Comparison of ENCODE assay signal across 8 cellular contexts in the genomic region with DNA sequence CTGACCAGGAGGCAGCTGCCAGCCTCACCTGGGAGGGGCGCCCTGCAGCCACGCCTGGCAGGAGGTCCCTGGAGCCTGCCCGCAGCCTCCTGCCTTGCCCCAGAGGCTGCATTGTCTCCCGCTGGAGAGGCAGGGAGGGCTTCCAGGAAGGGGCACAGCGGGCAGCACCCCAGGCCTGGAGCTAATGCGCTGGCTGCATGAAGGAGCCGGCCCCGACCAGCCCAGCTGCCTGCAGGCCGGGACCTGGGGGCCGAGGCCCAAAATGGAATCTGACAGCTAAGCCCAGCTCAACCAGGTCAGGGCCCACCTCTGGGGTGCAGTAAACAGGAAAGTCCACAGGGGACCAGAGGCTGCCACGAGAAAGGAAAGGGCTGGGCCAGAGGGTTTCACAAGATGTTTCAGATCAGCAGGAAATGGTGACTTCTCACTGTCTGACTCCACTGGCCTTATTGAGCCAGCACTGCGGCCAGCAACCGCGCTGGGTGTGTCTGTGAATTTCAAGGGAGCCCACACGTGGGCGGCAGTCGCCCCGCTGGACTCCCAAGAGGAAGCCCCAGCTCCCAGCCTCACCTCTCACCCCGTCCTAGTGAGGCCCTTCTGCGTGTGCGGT. TPM values are rescaled to one million over a fixed set of nuclear protein-coding genes. Genes with fewer than 3 reads are reported as not detected.
A peak's percentile ranks its signal among the peaks of the same experiment; 100 is the strongest.
DNase-seq lines count a peak whose midpoint lies in the region; ATAC-seq and TF ChIP-seq lines count a peak whose summit lies in the region.
"Had no signal": no experiment of that assay in that cellular context is flagged by ENCODE, and none has a peak within 500 bp of the region (broad histone marks: within the 10 kb centered on the region; RNA-seq: fewer than 3 reads in every experiment).

No MANE protein-coding gene starts in this region.

- H3K36me3 ChIP-seq in left ventricle myocardium inferior (no peaks in the 10 kb centered on the region), A673 (ENCODE audit: insufficient read depth, low read length, poor library complexity, severe bottlenecking) (no peaks in the 10 kb centered on the region)

- peak; percentile 84 for ATAC-seq in GM21381 (IDR thresholded peaks at IDR 0.05; ENCODE audit: unreplicated experiment)
- ATAC-seq in stimulated activated naive B cell treated with anti-CD40 and anti-IgM and Interleukin-4, amounts not matched to agents 10 μg/mL and 1 μg/mL and 100 μg/mL, for 72 hours (replicated peaks): peak; percentile 53 to 73
- ATAC-seq in GM21576 (IDR thresholded peaks at IDR 0.05; ENCODE audit: unreplicated experiment): no peak

- peak overlapping the region; percentile 40 for H3K4me3 ChIP-seq in left ventricle myocardium inferior
- H3K4me3 ChIP-seq in A673 (ENCODE audit: low read depth, low read length, poor library complexity, severe bottlenecking): no peak overlapping the region
- H3K4me3 ChIP-seq: SJSA1 had no signal

- H3K36me3 Mint-ChIP-seq in stimulated activated naive B cell treated with anti-CD40 and anti-IgM and Interleukin-4, amounts not matched to agents 10 μg/mL and 1 μg/mL and 100 μg/mL, for 72 hours: peaks cover 5 to 10% of the 10 kb centered on the region in 2 donors

- H3K27me3 ChIP-seq in left ventricle myocardium inferior (ENCODE audit: low read depth): no peaks in the 10 kb centered on the region
- H3K27me3 ChIP-seq in A673 (replicated peaks; ENCODE audit: insufficient read depth, low read depth, low read length, poor library complexity): no peaks in the 10 kb centered on the region
- H3K27me3 ChIP-seq: SJSA1 had no signal

- H3K4me1 Mint-ChIP-seq in stimulated activated naive B cell treated with anti-CD40 and anti-IgM and Interleukin-4, amounts not matched to agents 10 μg/mL and 1 μg/mL and 100 μg/mL, for 72 hours: peaks cover 2 to 17% of the 10 kb centered on the region in 2 donors

- CTCF ChIA-PET in A673 (lab: Charles Lee): no interaction called here

- intact Hi-C loops in left ventricle myocardium inferior (cut with micrococcal nuclease) (no loop called here), A673 (cut with micrococcal nuclease; ENCODE audit: unreplicated experiment) (no loop called here)

- H3K9me3 ChIP-seq in left ventricle myocardium inferior (replicated peaks): no peaks in the 10 kb centered on the region
- H3K9me3 ChIP-seq in A673 (ENCODE audit: low read depth, low read length, poor library complexity, severe bottlenecking): no peaks in the 10 kb centered on the region

- H3K4me1 ChIP-seq in left ventricle myocardium inferior: peaks cover 71% of the 10 kb centered on the region
- peaks cover 3% of the 10 kb centered on the region for H3K4me1 ChIP-seq in A673 (ENCODE audit: insufficient read depth, low read length, poor library complexity, severe bottlenecking)

- POLR2A ChIA-PET in A673 (lab: Charles Lee; ENCODE audit: low non-redundant PET): no interaction called here

- H3K27ac ChIP-seq in left ventricle myocardium inferior (replicated peaks) (peak overlapping the region; percentile 92), A673 (ENCODE audit: low read depth, low read length, poor library complexity, severe bottlenecking) (no peak overlapping the region)
- H3K27ac ChIP-seq: SJSA1 had no signal

- peaks cover 0 to 5% of the 10 kb centered on the region in 2 donors for H3K27me3 Mint-ChIP-seq in stimulated activated naive B cell treated with anti-CD40 and anti-IgM and Interleukin-4, amounts not matched to agents 10 μg/mL and 1 μg/mL and 100 μg/mL, for 72 hours

- TF ChIP-seq CTCF in left ventricle myocardium inferior (IDR thresholded peaks at IDR 0.05; ENCODE audit: borderline replicate concordance): peak; percentile 55
- no peak for TF ChIP-seq CTCF in A673 (conservative IDR thresholded peaks at IDR 0.05; ENCODE audit: low read depth, low read length)

- no peak overlapping the region for H3K27ac Mint-ChIP-seq in stimulated activated naive B cell treated with anti-CD40 and anti-IgM and Interleukin-4, amounts not matched to agents 10 μg/mL and 1 μg/mL and 100 μg/mL, for 72 hours

- no TSS peak for BruUV-seq in A673 (replicated peaks; lab: Mats Ljungman, UMichigan)

- peaks cover 0 to 6% of the 10 kb centered on the region in 2 donors for H3K9me3 Mint-ChIP-seq in stimulated activated naive B cell treated with anti-CD40 and anti-IgM and Interleukin-4, amounts not matched to agents 10 μg/mL and 1 μg/mL and 100 μg/mL, for 72 hours

- H3K4me3 Mint-ChIP-seq in stimulated activated naive B cell treated with anti-CD40 and anti-IgM and Interleukin-4, amounts not matched to agents 10 μg/mL and 1 μg/mL and 100 μg/mL, for 72 hours: no peak overlapping the region

- DNase-seq in SW480 (ENCODE audit: low spot score) (peak; percentile 76), left ventricle myocardium inferior (peak; percentile 82), A673 (ENCODE audit: low spot score) (no peak)
- no peak for DNase-seq in stimulated activated naive B cell treated with anti-CD40 and anti-IgM and Interleukin-4, amounts not matched to agents 10 μg/mL and 1 μg/mL and 100 μg/mL, for 72 hours
- DNase-seq in activated CD4-positive, alpha-beta T cell treated with anti-CD3 and anti-CD28 coated beads for 48 hours: no peak

RNA-seq across cellular contexts. Expression of a gene that starts 18.6 kb away (rescaled TPM):
- 17.6 TPM for total RNA-seq in left ventricle myocardium inferior
- 37.2 and 50.2 TPM in 2 replicates for total RNA-seq in A673 (2021)

Comparison
In these comparisons a context has a peak if more than half of its experiments do, and no peak if none do; other contexts are left out.
1. DNase-seq: peak in SW480 (single experiment) and left ventricle myocardium inferior (single experiment); none in stimulated activated naive B cell treated with anti-CD40 and anti-IgM and Interleukin-4, amounts not matched to agents 10 μg/mL and 1 μg/mL and 100 μg/mL, for 72 hours (single experiment), A673 (single experiment) and activated CD4-positive, alpha-beta T cell treated with anti-CD3 and anti-CD28 coated beads for 48 hours (single experiment).